Comparison of ENCODE assay signal across 12 cellular contexts in the genomic region with DNA sequence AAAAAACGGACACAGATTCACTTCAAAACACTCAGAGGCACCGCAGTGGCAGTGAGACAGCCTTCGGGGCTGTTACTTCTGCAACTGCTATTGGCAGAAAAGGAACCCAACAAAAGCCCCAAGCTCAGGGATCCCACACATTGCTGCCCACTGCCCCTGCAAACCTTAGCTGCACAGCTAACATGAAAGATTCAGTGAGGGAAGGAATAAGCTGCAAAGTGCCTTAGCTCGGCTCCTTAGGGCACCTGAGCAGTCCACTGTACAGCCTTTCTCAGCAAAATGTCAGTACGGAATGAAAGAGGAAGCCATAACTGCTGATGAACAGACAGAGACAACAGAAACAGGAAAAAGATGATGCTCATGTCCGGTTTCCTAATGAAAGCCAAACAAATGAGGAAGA. TPM values are rescaled to one million over a fixed set of nuclear protein-coding genes. Genes with fewer than 3 reads are reported as not detected.
DNase-seq lines count a peak whose midpoint lies in the region; ATAC-seq lines count a peak whose summit lies in the region.
"Had no signal": no experiment of that assay in that cellular context is flagged by ENCODE, and none has a peak within 500 bp of the region (broad histone marks: within the 10 kb centered on the region; RNA-seq: fewer than 3 reads in every experiment).

No MANE protein-coding gene starts in this region.

- no peaks in the 10 kb centered on the region for H3K27me3 Mint-ChIP-seq in T-helper 1 cell treated with Interleukin-12 subunit alpha and Interleukin-12 subunit beta and Interleukin-4 antibody, amounts not matched to agents 30 μg/mL and 1 μg/mL, for 36 hours (ENCODE audit: low read depth)
- no peaks in the 10 kb centered on the region for H3K27me3 Mint-ChIP-seq in activated naive CD8-positive, alpha-beta T cell treated with anti-CD3 and anti-CD28 coated beads for 36 hours
- no peaks in the 10 kb centered on the region for H3K27me3 Mint-ChIP-seq in naive thymus-derived CD8-positive, alpha-beta T cell

- H3K9ac ChIP-seq in Karpas-422 (ENCODE audit: low read length): peak overlapping the region; percentile 48; the same call in 1 of the 2 replicates
- H3K9ac ChIP-seq: KMS-11 had no signal

- H3K9me2 ChIP-seq in Karpas-422 (replicated peaks; ENCODE audit: insufficient read depth, low read length): no peaks in the 10 kb centered on the region

- POLR2A ChIA-PET in naive thymus-derived CD8-positive, alpha-beta T cell (lab: Charles Lee): no interaction called here

- H3K36me3 Mint-ChIP-seq in T-helper 1 cell treated with Interleukin-12 subunit alpha and Interleukin-12 subunit beta and Interleukin-4 antibody, amounts not matched to agents 30 μg/mL and 1 μg/mL, for 36 hours (ENCODE audit: low read depth): peaks cover 35% of the 10 kb centered on the region
- H3K36me3 Mint-ChIP-seq in activated naive CD8-positive, alpha-beta T cell treated with anti-CD3 and anti-CD28 coated beads for 36 hours: peaks cover 27% of the 10 kb centered on the region
- peaks cover 0 to 84% (median 21%) of the 10 kb centered on the region in 3 donors for H3K36me3 Mint-ChIP-seq in naive thymus-derived CD8-positive, alpha-beta T cell

- no peaks in the 10 kb centered on the region for H3K9me3 Mint-ChIP-seq in T-helper 1 cell treated with Interleukin-12 subunit alpha and Interleukin-12 subunit beta and Interleukin-4 antibody, amounts not matched to agents 30 μg/mL and 1 μg/mL, for 36 hours
- H3K9me3 Mint-ChIP-seq in activated naive CD8-positive, alpha-beta T cell treated with anti-CD3 and anti-CD28 coated beads for 36 hours: no peaks in the 10 kb centered on the region
- no peaks in the 10 kb centered on the region for H3K9me3 Mint-ChIP-seq in naive thymus-derived CD8-positive, alpha-beta T cell

- no peaks in the 10 kb centered on the region for H3K9me3 ChIP-seq in Karpas-422 (ENCODE audit: low read length)
- H3K9me3 ChIP-seq: adrenal gland, thoracic aorta had no signal

- H3K36me3 ChIP-seq in Karpas-422 (ENCODE audit: insufficient read depth, low read length): peaks cover 5% of the 10 kb centered on the region; the same call in 1 of the 2 replicates

- peak overlapping the region; percentile 64 for H3K4me3 Mint-ChIP-seq in T-helper 1 cell treated with Interleukin-12 subunit alpha and Interleukin-12 subunit beta and Interleukin-4 antibody, amounts not matched to agents 30 μg/mL and 1 μg/mL, for 36 hours
- H3K4me3 Mint-ChIP-seq in activated naive CD8-positive, alpha-beta T cell treated with anti-CD3 and anti-CD28 coated beads for 36 hours: no peak overlapping the region
- H3K4me3 Mint-ChIP-seq in naive thymus-derived CD8-positive, alpha-beta T cell: peak overlapping the region in 3 of 10 donors; percentile 4 to 11 (median 10)

- peaks cover 20% of the 10 kb centered on the region for H3K4me1 Mint-ChIP-seq in T-helper 1 cell treated with Interleukin-12 subunit alpha and Interleukin-12 subunit beta and Interleukin-4 antibody, amounts not matched to agents 30 μg/mL and 1 μg/mL, for 36 hours (ENCODE audit: low read depth)
- H3K4me1 Mint-ChIP-seq in activated naive CD8-positive, alpha-beta T cell treated with anti-CD3 and anti-CD28 coated beads for 36 hours: peaks cover 14% of the 10 kb centered on the region
- peaks cover 6 to 26% (median 16%) of the 10 kb centered on the region in 4 donors for H3K4me1 Mint-ChIP-seq in naive thymus-derived CD8-positive, alpha-beta T cell

- ATAC-seq in naive thymus-derived CD8-positive, alpha-beta T cell: peak in 1 of 2 donors; percentile 23
- no peak for ATAC-seq in GM19328 (IDR thresholded peaks at IDR 0.05; ENCODE audit: unreplicated experiment)
- no peak for ATAC-seq in activated CD4-positive, CD25-positive, alpha-beta regulatory T cell treated with anti-CD3 and anti-CD28 coated beads, Interleukin-2, amount 50 U/mL, for 24 hours

- peaks cover 14% of the 10 kb centered on the region for H3K4me1 ChIP-seq in Karpas-422 (ENCODE audit: low read length)

- H2AFZ ChIP-seq in Karpas-422 (ENCODE audit: low read length): peak overlapping the region; percentile 43; the same call in 1 of the 2 replicates

- peak overlapping the region; percentile 41 for H3K4me2 ChIP-seq in Karpas-422 (ENCODE audit: low read depth, low read length, poor library complexity, severe bottlenecking)
- H3K4me2 ChIP-seq: KMS-11 had no signal

- peak overlapping the region; percentile 54 for H3K27ac ChIP-seq in Karpas-422 (ENCODE audit: low read length)
- H3K27ac ChIP-seq: KMS-11 had no signal

- 0 out of 2 replicates have a peak overlapping the region, but pooled peaks have one; percentile 10 for H3K4me3 ChIP-seq in Karpas-422 (ENCODE audit: low read length)
- H3K4me3 ChIP-seq: adrenal gland, thoracic aorta had no signal

- peak overlapping the region; percentile 79 for H3K27ac Mint-ChIP-seq in T-helper 1 cell treated with Interleukin-12 subunit alpha and Interleukin-12 subunit beta and Interleukin-4 antibody, amounts not matched to agents 30 μg/mL and 1 μg/mL, for 36 hours
- peak overlapping the region; percentile 49 for H3K27ac Mint-ChIP-seq in activated naive CD8-positive, alpha-beta T cell treated with anti-CD3 and anti-CD28 coated beads for 36 hours
- peak overlapping the region; percentile 9 to 91 (median 66) for H3K27ac Mint-ChIP-seq in naive thymus-derived CD8-positive, alpha-beta T cell

- H3K27me3 ChIP-seq in Karpas-422 (ENCODE audit: low read length): no peaks in the 10 kb centered on the region
- H3K27me3 ChIP-seq: adrenal gland had no signal

- H4K20me1 ChIP-seq in Karpas-422 (ENCODE audit: insufficient read depth, low read depth, low read length): no peaks in the 10 kb centered on the region

- DNase-seq in T-helper 1 cell (no peak), Karpas-422 (peak; percentile 47), glomerular visceral epithelial cell (ENCODE audit: extremely low spot score) (no peak)
- DNase-seq in activated naive CD8-positive, alpha-beta T cell treated with anti-CD3 and anti-CD28 coated beads for 36 hours: no peak
- DNase-seq in naive thymus-derived CD8-positive, alpha-beta T cell: no peak
- DNase-seq: adrenal gland, retina had no signal

- H3K79me2 ChIP-seq in Karpas-422 (ENCODE audit: low read length): no peaks in the 10 kb centered on the region

RNA-seq across cellular contexts. Expression of a gene that starts 40.4 kb away (rescaled TPM):
- total RNA-seq in Karpas-422 (2014; rRNA removed; shearing (Covaris generic); ENCODE audit: low replicate concordance): 4.9 and 7.1 TPM in 2 replicates
- 10 to 100 TPM; 23.7 to 24.3 TPM for total RNA-seq in activated naive CD8-positive, alpha-beta T cell treated with anti-CD3 and anti-CD28 coated beads for 36 hours
- 10 to 100 TPM; 70.9 to 72.5 TPM for total RNA-seq in naive thymus-derived CD8-positive, alpha-beta T cell
- polyA plus RNA-seq in naive thymus-derived CD8-positive, alpha-beta T cell: 10 to 100 TPM; 19.1 to 26.5 (median 25.9) TPM
